In genomic region chr20:2909953-2910352, GRCh38 we compare ENCODE assay signal across 9 cellular contexts.
"Had no signal": no experiment of that assay in that cellular context is flagged by ENCODE, and none has a peak within 500 bp of the region (broad histone marks: within the 10 kb centered on the region; RNA-seq: fewer than 3 reads in every experiment).

No MANE protein-coding gene starts in this region.

- DNase-seq: GM23248, GOT3, H7, H9, HCEC 1CT, HFFc6 had no signal

- FAIRE-seq: H1, H54 had no signal

- H3K27ac Mint-ChIP-seq: GM23338, H9, HFFc6 had no signal

- H3K4me3 Mint-ChIP-seq: GM23338, H9, HFFc6 had no signal

- H3K9me3 Mint-ChIP-seq: HFFc6 had no signal
